8 cellular contexts compared by ENCODE assay signal in the genomic region with DNA sequence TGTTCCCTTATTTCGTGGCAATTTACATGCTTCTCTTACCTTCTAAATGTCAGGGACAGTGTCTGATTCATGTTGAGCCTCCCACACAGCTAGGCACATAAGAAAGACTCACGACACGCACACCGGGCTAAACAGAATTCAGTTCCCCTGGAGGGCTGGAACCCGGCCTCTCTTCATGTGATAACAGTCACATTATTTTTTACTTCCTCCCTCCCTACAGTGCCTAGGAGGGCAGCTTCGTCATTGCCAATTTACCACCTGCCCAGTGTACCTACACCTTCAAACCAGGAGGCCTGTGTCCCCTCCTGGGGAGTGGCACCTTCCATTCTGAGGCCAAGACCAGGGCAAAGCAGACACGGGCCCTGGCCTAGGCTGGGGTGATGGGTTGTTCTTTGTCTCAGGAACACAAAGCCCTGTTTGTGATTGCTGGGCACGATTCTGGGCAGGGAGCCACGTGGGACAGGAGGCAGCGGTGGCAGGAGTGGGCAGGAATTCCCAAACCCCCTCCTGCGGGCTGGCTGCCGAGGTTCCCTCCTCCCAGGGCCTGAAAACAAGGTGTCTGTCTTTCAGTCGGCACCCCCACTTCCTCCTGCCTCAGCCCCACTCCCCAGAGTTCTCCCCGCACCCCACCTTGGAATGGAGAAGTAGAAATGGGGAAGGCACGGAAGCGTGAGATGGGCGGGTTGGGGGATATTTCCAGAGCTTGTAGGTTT. TPM values are rescaled to one million over a fixed set of nuclear protein-coding genes. Genes with fewer than 3 reads are reported as not detected.
A peak's percentile ranks its signal among the peaks of the same experiment; 100 is the strongest.
DNase-seq lines count a peak whose midpoint lies in the region; ATAC-seq, FAIRE-seq and TF ChIP-seq lines count a peak whose summit lies in the region.

No MANE protein-coding gene starts in this region.

- no peak overlapping the region for H3K4ac ChIP-seq in H1 (replicated peaks; ENCODE audit: insufficient read length, low read depth, low read length)

- H3K23ac ChIP-seq in H1 (ENCODE audit: insufficient read length), result no peak overlapping the region

- POLR2A ChIA-PET in H1 (lab: Charles Lee; ENCODE audit: partially characterized antibody), result interaction anchor here (0.6 kb wide), 1 partner anchor 192 kb away, joined by 3 read pairs; no protein-coding TSS in a partner anchor

- 81% methylated on average over 14 of the region's 17 CpGs; no CpG with 5 or more reads in 1 of the 2 experiments for WGBS in H1 (ENCODE audit: extremely low coverage in 1 of 2, insufficient coverage in 1 of 2, insufficient read length in 1 of 2, insufficient replicate concordance in 2 of 2, low coverage in 1 of 2, low lambda C conversion rate in 2 of 2, missing lambda C conversion rate in 1 of 2), 2 experiments

- H3K4me1 ChIP-seq in H1 (replicated peaks in 1 of 4; ENCODE audit: control insufficient read depth in 3 of 4, insufficient read depth in 4 of 4, low read length in 3 of 4), result peaks cover 0 to 6% (median 0%) of the 10 kb centered on the region in 4 experiments; a peak in 2 of 7 replicates

- H3K27ac ChIP-seq in H1 (ENCODE audit: low read depth, low read length), result no peak overlapping the region

- TF ChIP-seq EP300 in H1 (IDR thresholded peaks at IDR 0.05; ENCODE audit: borderline replicate concordance in 1 of 2, low read depth in 2 of 2, low read length in 2 of 2), result no peak

- no peaks in the 10 kb centered on the region for H3K23me2 ChIP-seq in H1 (ENCODE audit: low read depth, low read length)

- peak overlapping the region; percentile 65 for H4K91ac ChIP-seq in H1 (replicated peaks; ENCODE audit: insufficient read length, low read length)

- peak overlapping the region; percentile 82; the same call in 1 of the 2 replicates for H2AK5ac ChIP-seq in H1 (ENCODE audit: low read depth, low read length)

- H3K18ac ChIP-seq in H1 (ENCODE audit: extremely low read depth, low read length), result peak overlapping the region; percentile 24; the same call in 1 of the 2 replicates

- no peak overlapping the region for H4K5ac ChIP-seq in H1 (ENCODE audit: insufficient read length, low read depth, low read length)

- H2BK120ac ChIP-seq in H1 (replicated peaks; ENCODE audit: low read depth, low read length), result peak overlapping the region; percentile 33

- no peaks in the 10 kb centered on the region for H3K79me2 ChIP-seq in H1 (ENCODE audit: control insufficient read depth in 1 of 2, insufficient read depth in 2 of 2, low read length in 2 of 2)

- H3K4me3 ChIP-seq in H1 (ENCODE audit: extremely low read depth in 1 of 4, insufficient read depth in 2 of 4, low read depth in 3 of 4, low read length in 4 of 4), result no peak overlapping the region

- no peak for TF ChIP-seq POLR2A in H1 (IDR thresholded peaks at IDR 0.05; ENCODE audit: control extremely low read depth in 1 of 2, low read depth in 2 of 2, low read length in 2 of 2)

- no peaks in the 10 kb centered on the region for H3K36me3 ChIP-seq in H1 (ENCODE audit: control insufficient read depth in 2 of 4, insufficient read depth in 4 of 4, low read length in 3 of 4)

- peak; percentile 60 for DNase-seq in NOMO-1 treated with DMSO at 0.1 percent for 48 hours (lab: John Stamatoyannopoulos, UW; ENCODE audit: unreplicated experiment)
- DNase-seq in H1 (ENCODE audit: low read depth in 1 of 2, low spot score in 2 of 2), result no peak
- DNase-seq in posterior cingulate gyrus, result peak; percentile 84 to 98 (median 92)
- DNase-seq in activated CD4-positive, alpha-beta T cell treated with anti-CD3 and anti-CD28 coated beads for 4 hours, result no peak

- no peaks in the 10 kb centered on the region for H4K20me1 ChIP-seq in H1 (replicated peaks in 1 of 2; ENCODE audit: control insufficient read depth in 1 of 2, insufficient read depth in 2 of 2, low read length in 2 of 2)

- H2BK12ac ChIP-seq in H1 (ENCODE audit: low read depth, low read length), result peak overlapping the region; percentile 33; the same call in 1 of the 2 replicates

- no peaks in the 10 kb centered on the region for H3K9me3 ChIP-seq in H1 (ENCODE audit: insufficient read depth in 2 of 2, low read depth in 1 of 2, low read length in 1 of 2)

- H4K8ac ChIP-seq in H1 (ENCODE audit: extremely low read depth, insufficient read depth, low read length), result peak overlapping the region; percentile 21; the same call in 1 of the 2 replicates

- ATAC-seq in GM19351 (IDR thresholded peaks at IDR 0.05; ENCODE audit: unreplicated experiment) (peak; percentile 58), GM21381 (IDR thresholded peaks at IDR 0.05; ENCODE audit: unreplicated experiment) (no peak), HG03135 (IDR thresholded peaks at IDR 0.05; ENCODE audit: unreplicated experiment) (no peak), GM21367 (IDR thresholded peaks at IDR 0.05; ENCODE audit: unreplicated experiment) (no peak)

- H3K14ac ChIP-seq in H1 (ENCODE audit: insufficient read length), result no peak overlapping the region

- no peak overlapping the region for H2BK5ac ChIP-seq in H1 (ENCODE audit: low read depth, low read length)

- H3K79me1 ChIP-seq in H1 (ENCODE audit: low read depth, low read length), result no peaks in the 10 kb centered on the region

- H3K56ac ChIP-seq in H1 (replicated peaks; ENCODE audit: insufficient read length, low read depth, low read length), result no peak overlapping the region

- peak overlapping the region; percentile 48; the same call in 1 of the 2 replicates for H2BK20ac ChIP-seq in H1 (ENCODE audit: low read length)

- no peak for TF ChIP-seq RAD21 in H1 (IDR thresholded peaks at IDR 0.05 in 1 of 2, conservative IDR thresholded peaks at IDR 0.05 in 1 of 2; ENCODE audit: low read depth in 2 of 2, low read length in 2 of 2)

- peak overlapping the region; percentile 88; the same call in 1 of the 2 replicates for H2BK15ac ChIP-seq in H1 (ENCODE audit: low read length)

- intact Hi-C loops in posterior cingulate gyrus (cut with DNase I), result no loop called here

- CTCF ChIA-PET in H1 (lab: Charles Lee; ENCODE audit: partially characterized antibody), result interaction anchor here (0.7 to 1.4 kb wide), 3 partner anchors 8 to 76 kb away, joined by 3 to 4 read pairs (median 3); no protein-coding TSS in a partner anchor

- no peak for FAIRE-seq in H1 (lab: Jason Lieb, UNC)

- H2AFZ ChIP-seq in H1 (ENCODE audit: low read length), result 0 out of 2 replicates have a peak overlapping the region, but pooled peaks have one; percentile 59

- no peak overlapping the region for H3K9ac ChIP-seq in H1 (replicated peaks in 1 of 4; ENCODE audit: extremely low read depth in 1 of 4, low read depth in 3 of 4, low read length in 3 of 4)

- no peaks in the 10 kb centered on the region for H3K27me3 ChIP-seq in H1 (replicated peaks in 1 of 4; ENCODE audit: control insufficient read depth in 3 of 4, extremely low read depth in 1 of 4, insufficient read depth in 3 of 4, low read length in 3 of 4)

- TF ChIP-seq CTCF in H1 (IDR thresholded peaks at IDR 0.05; ENCODE audit: control extremely low read depth in 1 of 3, insufficient read depth in 1 of 3, low read depth in 1 of 3, low read length in 3 of 3), result no peak

- no peak overlapping the region for H3K4me2 ChIP-seq in H1 (ENCODE audit: insufficient read depth in 1 of 2, low read depth in 2 of 2, low read length in 2 of 2)

TF ChIP-seq in H1, 55 proteins besides CTCF, POLR2A, EP300 and RAD21 (continues in another document):
- TF ChIP-seq EGR1 (IDR thresholded peaks at IDR 0.05; ENCODE audit: borderline replicate concordance, low read depth, low read length) (no peak), KDM4A (IDR thresholded peaks at IDR 0.05; ENCODE audit: low read depth, low read length, severe bottlenecking) (no peak), PHF8 (conservative IDR thresholded peaks at IDR 0.05; ENCODE audit: low read depth, low read length) (no peak), ASH2L (IDR thresholded peaks at IDR 0.05; ENCODE audit: low read length) (no peak)

RNA-seq across cellular contexts. Expression of gene RASAL1, which starts 6.8 kb away (rescaled TPM):
- 5.0 and 6.4 TPM in 2 replicates for total RNA-seq in H1 (2021; fragmentation: NEBNext Ultra II Directional; extraction: Animal tissue kit (Norgen Biotek cat#: 25700))
- polyA plus RNA-seq in H1 (2011; rRNA removed), result 3.7 and 5.9 TPM in 2 replicates
- 5.3 TPM for polyA plus RNA-seq in H1 (2011; cell fraction: cytosol; rRNA removed)
- 11.4 TPM for polyA plus RNA-seq in H1 (2011; cell fraction: nucleus; rRNA removed)
- polyA plus RNA-seq in H1 (2012, experiment 1 of 2), result 2.7 to 5.6 TPM (median 4.5 TPM) in 4 replicates
- 3.6 TPM for polyA plus RNA-seq in H1 (2012, experiment 2 of 2)
- polyA plus RNA-seq in H1 (2013, experiment 1 of 2), result 2.6 TPM
- 2.9 TPM for polyA plus RNA-seq in H1 (2013, experiment 2 of 2)
- polyA minus RNA-seq in H1 (2011; rRNA and poly(A)+ RNA removed), result 2.3 and 3.4 TPM in 2 replicates
- polyA minus RNA-seq in H1 (2011; cell fraction: cytosol; rRNA and poly(A)+ RNA removed), result 2.6 TPM
- polyA minus RNA-seq in H1 (2011; cell fraction: nucleus; rRNA and poly(A)+ RNA removed), result 6.4 TPM

RNA-seq across cellular contexts. Expression of gene CFAP73, which starts 7.2 kb away (rescaled TPM):
- total RNA-seq in H1 (2021; fragmentation: NEBNext Ultra II Directional; extraction: Animal tissue kit (Norgen Biotek cat#: 25700)), result 0.56 TPM in 1 of 2 replicates, not detected in the other
- polyA plus RNA-seq in H1 (2011; rRNA removed), result 0.45 and 0.80 TPM in 2 replicates
- polyA plus RNA-seq in H1 (2011; cell fraction: cytosol; rRNA removed), result 0.92 TPM
- 1.3 TPM for polyA plus RNA-seq in H1 (2011; cell fraction: nucleus; rRNA removed)
- 0.27 to 0.42 TPM (median 0.36 TPM) in 4 replicates for polyA plus RNA-seq in H1 (2012, experiment 1 of 2)
- 0.22 TPM for polyA plus RNA-seq in H1 (2012, experiment 2 of 2)
- polyA plus RNA-seq in H1 (2013, experiment 1 of 2), result 0.14 TPM
- 0.26 TPM for polyA plus RNA-seq in H1 (2013, experiment 2 of 2)
- polyA minus RNA-seq in H1 (2011; rRNA and poly(A)+ RNA removed), result not detected in 2 replicates
- not detected for polyA minus RNA-seq in H1 (2011; cell fraction: cytosol; rRNA and poly(A)+ RNA removed)
- 0.90 TPM for polyA minus RNA-seq in H1 (2011; cell fraction: nucleus; rRNA and poly(A)+ RNA removed)

RNA-seq across cellular contexts. Expression of gene DDX54, which starts 42.9 kb away (rescaled TPM):
- 112 and 113 TPM in 2 replicates for total RNA-seq in H1 (2021; fragmentation: NEBNext Ultra II Directional; extraction: Animal tissue kit (Norgen Biotek cat#: 25700))
- polyA plus RNA-seq in H1 (2011; rRNA removed), result 64.9 and 98.5 TPM in 2 replicates
- 104 TPM for polyA plus RNA-seq in H1 (2011; cell fraction: cytosol; rRNA removed)
- 85.4 TPM for polyA plus RNA-seq in H1 (2011; cell fraction: nucleus; rRNA removed)
- polyA plus RNA-seq in H1 (2012, experiment 1 of 2), result 58.9 to 84.2 TPM (median 67.7 TPM) in 4 replicates
- polyA plus RNA-seq in H1 (2012, experiment 2 of 2), result 47.5 TPM
- 60.7 TPM for polyA plus RNA-seq in H1 (2013, experiment 1 of 2)
- 54.4 TPM for polyA plus RNA-seq in H1 (2013, experiment 2 of 2)
- 47.0 and 60.0 TPM in 2 replicates for polyA minus RNA-seq in H1 (2011; rRNA and poly(A)+ RNA removed)
- polyA minus RNA-seq in H1 (2011; cell fraction: cytosol; rRNA and poly(A)+ RNA removed), result 44.5 TPM
- 37.9 TPM for polyA minus RNA-seq in H1 (2011; cell fraction: nucleus; rRNA and poly(A)+ RNA removed)

RNA-seq across cellular contexts. Expression of gene RITA1, which starts 43.2 kb away (rescaled TPM):
- 25.8 and 26.4 TPM in 2 replicates for total RNA-seq in H1 (2021; fragmentation: NEBNext Ultra II Directional; extraction: Animal tissue kit (Norgen Biotek cat#: 25700))
- 24.1 and 31.0 TPM in 2 replicates for polyA plus RNA-seq in H1 (2011; rRNA removed)
- 25.4 TPM for polyA plus RNA-seq in H1 (2011; cell fraction: cytosol; rRNA removed)
- polyA plus RNA-seq in H1 (2011; cell fraction: nucleus; rRNA removed), result 19.1 TPM
- polyA plus RNA-seq in H1 (2012, experiment 1 of 2), result 21.0 to 23.7 TPM (median 23.5 TPM) in 4 replicates
- polyA plus RNA-seq in H1 (2012, experiment 2 of 2), result 32.3 TPM
- polyA plus RNA-seq in H1 (2013, experiment 1 of 2), result 16.0 TPM
- 16.6 TPM for polyA plus RNA-seq in H1 (2013, experiment 2 of 2)
- 10.5 and 15.2 TPM in 2 replicates for polyA minus RNA-seq in H1 (2011; rRNA and poly(A)+ RNA removed)
- 12.2 TPM for polyA minus RNA-seq in H1 (2011; cell fraction: cytosol; rRNA and poly(A)+ RNA removed)
- 19.0 TPM for polyA minus RNA-seq in H1 (2011; cell fraction: nucleus; rRNA and poly(A)+ RNA removed)

Comparison
In these comparisons a context has a peak if more than half of its experiments do, and no peak if none do; other contexts are left out.
1. DNase-seq: peak in NOMO-1 treated with DMSO at 0.1 percent for 48 hours (single experiment) and posterior cingulate gyrus (10 of 10); none in H1 (0 of 2) and activated CD4-positive, alpha-beta T cell treated with anti-CD3 and anti-CD28 coated beads for 4 hours (0 of 2).